ENCODE assay signal across 1 cellular context in genomic region chr10:92121686-92122492, GRCh38.
TF ChIP-seq lines count a peak whose summit lies in the region.

No MANE protein-coding gene starts in this region.

TF ChIP-seq in HepG2, 621 proteins besides CTCF, POLR2A, EP300 and RAD21 (continued from another document and continues in another):
- no peak for TF ChIP-seq ZNF329 (CRISPR knock-in tag; IDR thresholded peaks at IDR 0.05; ENCODE audit: low read depth)
- peak; percentile 38; the same call in 1 of the 2 replicates for TF ChIP-seq ARNTL (CRISPR knock-in tag; IDR thresholded peaks at IDR 0.05)
- TF ChIP-seq FOXM1 (CRISPR knock-in tag; IDR thresholded peaks at IDR 0.05), result no peak
- TF ChIP-seq IKZF5 (CRISPR knock-in tag; IDR thresholded peaks at IDR 0.05), result peak; percentile 87
- TF ChIP-seq ZNF3 (CRISPR knock-in tag; IDR thresholded peaks at IDR 0.05), result no peak
- peak; percentile 99 for TF ChIP-seq ARID5B (CRISPR knock-in tag; IDR thresholded peaks at IDR 0.05)
- TF ChIP-seq, protein P1, sequence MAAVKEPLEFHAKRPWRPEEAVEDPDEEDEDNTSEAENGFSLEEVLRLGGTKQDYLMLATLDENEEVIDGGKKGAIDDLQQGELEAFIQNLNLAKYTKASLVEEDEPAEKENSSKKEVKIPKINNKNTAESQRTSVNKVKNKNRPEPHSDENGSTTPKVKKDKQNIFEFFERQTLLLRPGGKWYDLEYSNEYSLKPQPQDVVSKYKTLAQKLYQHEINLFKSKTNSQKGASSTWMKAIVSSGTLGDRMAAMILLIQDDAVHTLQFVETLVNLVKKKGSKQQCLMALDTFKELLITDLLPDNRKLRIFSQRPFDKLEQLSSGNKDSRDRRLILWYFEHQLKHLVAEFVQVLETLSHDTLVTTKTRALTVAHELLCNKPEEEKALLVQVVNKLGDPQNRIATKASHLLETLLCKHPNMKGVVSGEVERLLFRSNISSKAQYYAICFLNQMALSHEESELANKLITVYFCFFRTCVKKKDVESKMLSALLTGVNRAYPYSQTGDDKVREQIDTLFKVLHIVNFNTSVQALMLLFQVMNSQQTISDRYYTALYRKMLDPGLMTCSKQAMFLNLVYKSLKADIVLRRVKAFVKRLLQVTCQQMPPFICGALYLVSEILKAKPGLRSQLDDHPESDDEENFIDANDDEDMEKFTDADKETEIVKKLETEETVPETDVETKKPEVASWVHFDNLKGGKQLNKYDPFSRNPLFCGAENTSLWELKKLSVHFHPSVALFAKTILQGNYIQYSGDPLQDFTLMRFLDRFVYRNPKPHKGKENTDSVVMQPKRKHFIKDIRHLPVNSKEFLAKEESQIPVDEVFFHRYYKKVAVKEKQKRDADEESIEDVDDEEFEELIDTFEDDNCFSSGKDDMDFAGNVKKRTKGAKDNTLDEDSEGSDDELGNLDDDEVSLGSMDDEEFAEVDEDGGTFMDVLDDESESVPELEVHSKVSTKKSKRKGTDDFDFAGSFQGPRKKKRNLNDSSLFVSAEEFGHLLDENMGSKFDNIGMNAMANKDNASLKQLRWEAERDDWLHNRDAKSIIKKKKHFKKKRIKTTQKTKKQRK (IDR thresholded peaks at IDR 0.05; ENCODE audit: low read length), result no peak
- TF ChIP-seq PCBP1 (IDR thresholded peaks at IDR 0.05; ENCODE audit: borderline replicate concordance, low read depth, low read length), result no peak
- TF ChIP-seq ZNF138 (CRISPR knock-in tag; IDR thresholded peaks at IDR 0.05; ENCODE audit: low read depth), result no peak
- TF ChIP-seq, protein P2, sequence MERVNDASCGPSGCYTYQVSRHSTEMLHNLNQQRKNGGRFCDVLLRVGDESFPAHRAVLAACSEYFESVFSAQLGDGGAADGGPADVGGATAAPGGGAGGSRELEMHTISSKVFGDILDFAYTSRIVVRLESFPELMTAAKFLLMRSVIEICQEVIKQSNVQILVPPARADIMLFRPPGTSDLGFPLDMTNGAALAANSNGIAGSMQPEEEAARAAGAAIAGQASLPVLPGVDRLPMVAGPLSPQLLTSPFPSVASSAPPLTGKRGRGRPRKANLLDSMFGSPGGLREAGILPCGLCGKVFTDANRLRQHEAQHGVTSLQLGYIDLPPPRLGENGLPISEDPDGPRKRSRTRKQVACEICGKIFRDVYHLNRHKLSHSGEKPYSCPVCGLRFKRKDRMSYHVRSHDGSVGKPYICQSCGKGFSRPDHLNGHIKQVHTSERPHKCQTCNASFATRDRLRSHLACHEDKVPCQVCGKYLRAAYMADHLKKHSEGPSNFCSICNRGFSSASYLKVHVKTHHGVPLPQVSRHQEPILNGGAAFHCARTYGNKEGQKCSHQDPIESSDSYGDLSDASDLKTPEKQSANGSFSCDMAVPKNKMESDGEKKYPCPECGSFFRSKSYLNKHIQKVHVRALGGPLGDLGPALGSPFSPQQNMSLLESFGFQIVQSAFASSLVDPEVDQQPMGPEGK (CRISPR knock-in tag; IDR thresholded peaks at IDR 0.05), result peak; percentile 52; the same call in 1 of the 2 replicates
- no peak for TF ChIP-seq SIN3B (IDR thresholded peaks at IDR 0.05; ENCODE audit: low read length)
- no peak for TF ChIP-seq NCOA1 (CRISPR knock-in tag; IDR thresholded peaks at IDR 0.05)
- TF ChIP-seq, protein P3, sequence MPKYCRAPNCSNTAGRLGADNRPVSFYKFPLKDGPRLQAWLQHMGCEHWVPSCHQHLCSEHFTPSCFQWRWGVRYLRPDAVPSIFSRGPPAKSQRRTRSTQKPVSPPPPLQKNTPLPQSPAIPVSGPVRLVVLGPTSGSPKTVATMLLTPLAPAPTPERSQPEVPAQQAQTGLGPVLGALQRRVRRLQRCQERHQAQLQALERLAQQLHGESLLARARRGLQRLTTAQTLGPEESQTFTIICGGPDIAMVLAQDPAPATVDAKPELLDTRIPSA (CRISPR knock-in tag; IDR thresholded peaks at IDR 0.05; ENCODE audit: borderline replicate concordance), result no peak
- TF ChIP-seq ZNF503 (CRISPR knock-in tag; IDR thresholded peaks at IDR 0.05), result no peak
- TF ChIP-seq, protein P4, sequence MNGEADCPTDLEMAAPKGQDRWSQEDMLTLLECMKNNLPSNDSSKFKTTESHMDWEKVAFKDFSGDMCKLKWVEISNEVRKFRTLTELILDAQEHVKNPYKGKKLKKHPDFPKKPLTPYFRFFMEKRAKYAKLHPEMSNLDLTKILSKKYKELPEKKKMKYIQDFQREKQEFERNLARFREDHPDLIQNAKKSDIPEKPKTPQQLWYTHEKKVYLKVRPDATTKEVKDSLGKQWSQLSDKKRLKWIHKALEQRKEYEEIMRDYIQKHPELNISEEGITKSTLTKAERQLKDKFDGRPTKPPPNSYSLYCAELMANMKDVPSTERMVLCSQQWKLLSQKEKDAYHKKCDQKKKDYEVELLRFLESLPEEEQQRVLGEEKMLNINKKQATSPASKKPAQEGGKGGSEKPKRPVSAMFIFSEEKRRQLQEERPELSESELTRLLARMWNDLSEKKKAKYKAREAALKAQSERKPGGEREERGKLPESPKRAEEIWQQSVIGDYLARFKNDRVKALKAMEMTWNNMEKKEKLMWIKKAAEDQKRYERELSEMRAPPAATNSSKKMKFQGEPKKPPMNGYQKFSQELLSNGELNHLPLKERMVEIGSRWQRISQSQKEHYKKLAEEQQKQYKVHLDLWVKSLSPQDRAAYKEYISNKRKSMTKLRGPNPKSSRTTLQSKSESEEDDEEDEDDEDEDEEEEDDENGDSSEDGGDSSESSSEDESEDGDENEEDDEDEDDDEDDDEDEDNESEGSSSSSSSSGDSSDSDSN (CRISPR knock-in tag; IDR thresholded peaks at IDR 0.05), result peak; percentile 40; the same call in 1 of the 2 replicates
- no peak for TF ChIP-seq RBFOX2 (IDR thresholded peaks at IDR 0.05; ENCODE audit: low read depth, low read length)
- TF ChIP-seq ATAD3A (CRISPR knock-in tag; IDR thresholded peaks at IDR 0.05), result no peak
- TF ChIP-seq PBX2 (CRISPR knock-in tag; IDR thresholded peaks at IDR 0.05), result no peak
- TF ChIP-seq CC2D1A (CRISPR knock-in tag; IDR thresholded peaks at IDR 0.05), result no peak
- no peak; the same call in 1 of the 2 replicates for TF ChIP-seq FOXJ3 (CRISPR knock-in tag; IDR thresholded peaks at IDR 0.05; ENCODE audit: borderline replicate concordance)
- TF ChIP-seq HDAC6 (IDR thresholded peaks at IDR 0.05; ENCODE audit: low read depth, low read length), result no peak
- TF ChIP-seq ZNF350 (CRISPR knock-in tag; IDR thresholded peaks at IDR 0.05; ENCODE audit: borderline replicate concordance, low read depth), result 0 out of 2 replicates have a peak, but pooled peaks have one; percentile 47
- TF ChIP-seq ZNF761 (CRISPR knock-in tag; conservative IDR thresholded peaks at IDR 0.05), result no peak
- TF ChIP-seq FOXO1 (CRISPR knock-in tag; IDR thresholded peaks at IDR 0.05), result peak; percentile 83; the same call in 1 of the 2 replicates
- no peak for TF ChIP-seq ZNF234 (CRISPR knock-in tag; conservative IDR thresholded peaks at IDR 0.05)
- TF ChIP-seq ZNF788 (CRISPR knock-in tag; IDR thresholded peaks at IDR 0.05; ENCODE audit: borderline replicate concordance), result peak; percentile 43; the same call in 1 of the 2 replicates
- TF ChIP-seq IRF2 (CRISPR knock-in tag; IDR thresholded peaks at IDR 0.05), result peak; percentile 92
- TF ChIP-seq, protein P5, sequence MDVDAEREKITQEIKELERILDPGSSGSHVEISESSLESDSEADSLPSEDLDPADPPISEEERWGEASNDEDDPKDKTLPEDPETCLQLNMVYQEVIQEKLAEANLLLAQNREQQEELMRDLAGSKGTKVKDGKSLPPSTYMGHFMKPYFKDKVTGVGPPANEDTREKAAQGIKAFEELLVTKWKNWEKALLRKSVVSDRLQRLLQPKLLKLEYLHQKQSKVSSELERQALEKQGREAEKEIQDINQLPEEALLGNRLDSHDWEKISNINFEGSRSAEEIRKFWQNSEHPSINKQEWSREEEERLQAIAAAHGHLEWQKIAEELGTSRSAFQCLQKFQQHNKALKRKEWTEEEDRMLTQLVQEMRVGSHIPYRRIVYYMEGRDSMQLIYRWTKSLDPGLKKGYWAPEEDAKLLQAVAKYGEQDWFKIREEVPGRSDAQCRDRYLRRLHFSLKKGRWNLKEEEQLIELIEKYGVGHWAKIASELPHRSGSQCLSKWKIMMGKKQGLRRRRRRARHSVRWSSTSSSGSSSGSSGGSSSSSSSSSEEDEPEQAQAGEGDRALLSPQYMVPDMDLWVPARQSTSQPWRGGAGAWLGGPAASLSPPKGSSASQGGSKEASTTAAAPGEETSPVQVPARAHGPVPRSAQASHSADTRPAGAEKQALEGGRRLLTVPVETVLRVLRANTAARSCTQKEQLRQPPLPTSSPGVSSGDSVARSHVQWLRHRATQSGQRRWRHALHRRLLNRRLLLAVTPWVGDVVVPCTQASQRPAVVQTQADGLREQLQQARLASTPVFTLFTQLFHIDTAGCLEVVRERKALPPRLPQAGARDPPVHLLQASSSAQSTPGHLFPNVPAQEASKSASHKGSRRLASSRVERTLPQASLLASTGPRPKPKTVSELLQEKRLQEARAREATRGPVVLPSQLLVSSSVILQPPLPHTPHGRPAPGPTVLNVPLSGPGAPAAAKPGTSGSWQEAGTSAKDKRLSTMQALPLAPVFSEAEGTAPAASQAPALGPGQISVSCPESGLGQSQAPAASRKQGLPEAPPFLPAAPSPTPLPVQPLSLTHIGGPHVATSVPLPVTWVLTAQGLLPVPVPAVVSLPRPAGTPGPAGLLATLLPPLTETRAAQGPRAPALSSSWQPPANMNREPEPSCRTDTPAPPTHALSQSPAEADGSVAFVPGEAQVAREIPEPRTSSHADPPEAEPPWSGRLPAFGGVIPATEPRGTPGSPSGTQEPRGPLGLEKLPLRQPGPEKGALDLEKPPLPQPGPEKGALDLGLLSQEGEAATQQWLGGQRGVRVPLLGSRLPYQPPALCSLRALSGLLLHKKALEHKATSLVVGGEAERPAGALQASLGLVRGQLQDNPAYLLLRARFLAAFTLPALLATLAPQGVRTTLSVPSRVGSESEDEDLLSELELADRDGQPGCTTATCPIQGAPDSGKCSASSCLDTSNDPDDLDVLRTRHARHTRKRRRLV (CRISPR knock-in tag; IDR thresholded peaks at IDR 0.05), result no peak
- no peak for TF ChIP-seq RARG (CRISPR knock-in tag; IDR thresholded peaks at IDR 0.05; ENCODE audit: low read depth)
- TF ChIP-seq HNF4A (CRISPR knock-in tag; IDR thresholded peaks at IDR 0.05), result peak; percentile 99
- no peak for TF ChIP-seq ZNF260 (CRISPR knock-in tag; IDR thresholded peaks at IDR 0.05; ENCODE audit: borderline replicate concordance, low read depth)
- TF ChIP-seq E2F2 (CRISPR knock-in tag; IDR thresholded peaks at IDR 0.05; ENCODE audit: borderline replicate concordance), result no peak
